Comparison of ENCODE assay signal across 8 cellular contexts in genomic region chr2:69828913-69829242, GRCh38. TPM values are rescaled to one million over a fixed set of nuclear protein-coding genes. Genes with fewer than 3 reads are reported as not detected.
DNase-seq lines count a peak whose midpoint lies in the region; ATAC-seq and TF ChIP-seq lines count a peak whose summit lies in the region.

No MANE protein-coding gene starts in this region.

- no peaks in the 10 kb centered on the region for H3K27me3 ChIP-seq in mucosa of rectum (ENCODE audit: control insufficient read depth in 2 of 2, insufficient read depth in 2 of 2, low read length in 2 of 2)

- H3K36me3 Mint-ChIP-seq in brain, result peaks cover 17% of the 10 kb centered on the region

- H3K27ac ChIP-seq in mucosa of rectum (ENCODE audit: low read depth in 2 of 2, low read length in 2 of 2), result peak overlapping the region; percentile 97 to 98

- peaks cover 12 to 16% of the 10 kb centered on the region in 2 donors for H3K4me1 ChIP-seq in mucosa of rectum (ENCODE audit: control insufficient read depth in 2 of 2, insufficient read depth in 2 of 2, low read length in 2 of 2)

- peaks cover 5% of the 10 kb centered on the region in 2 donors for H3K36me3 ChIP-seq in mucosa of rectum (ENCODE audit: control insufficient read depth in 2 of 2, insufficient read depth in 2 of 2, low read length in 2 of 2)

- no peak for TF ChIP-seq CTCF in GM12865 (IDR thresholded peaks at IDR 0.05; ENCODE audit: insufficient read depth, low read depth, low read length, missing control alignments)
- TF ChIP-seq CTCF in brain (conservative IDR thresholded peaks at IDR 0.05), result no peak

- peak overlapping the region; percentile 95 to 98 (median 97) for H3K27ac Mint-ChIP-seq in brain

- H3K9me3 Mint-ChIP-seq in brain, result no peaks in the 10 kb centered on the region

- peak; percentile 3 for ATAC-seq in HG03103 (IDR thresholded peaks at IDR 0.05; ENCODE audit: low read depth, unreplicated experiment)
- no peak for ATAC-seq in HG03432 (IDR thresholded peaks at IDR 0.05; ENCODE audit: unreplicated experiment)
- ATAC-seq in HG03442 (IDR thresholded peaks at IDR 0.05; ENCODE audit: unreplicated experiment), result no peak

- no peaks in the 10 kb centered on the region for H3K9me3 ChIP-seq in mucosa of rectum (ENCODE audit: control insufficient read depth in 2 of 2, low read length in 2 of 2)

- H3K4me3 ChIP-seq in GM12865 (ENCODE audit: low read depth, low read length) (peak overlapping the region; percentile 74), mucosa of rectum (ENCODE audit: low read length in 2 of 2) (peak overlapping the region; percentile 81 to 96)

- H3K4me1 Mint-ChIP-seq in brain, result peaks cover 48% of the 10 kb centered on the region

- H3K4me3 Mint-ChIP-seq in brain, result peak overlapping the region; percentile 90 to 97 (median 91)

- DNase-seq in GM12865 (ENCODE audit: low read depth), result no peak
- DNase-seq in activated gamma-delta T cell (lab: John Stamatoyannopoulos, UW), result no peak
- no peak for DNase-seq in stimulated activated CD4-positive, alpha-beta T cell treated with anti-CD3 and anti-CD28 coated beads, Interleukin-4, amount 100 ng/mL, for 24 hours

- peak overlapping the region; percentile 90 to 97 for H3K9ac ChIP-seq in mucosa of rectum (ENCODE audit: low read depth in 1 of 2, low read length in 2 of 2)

- H3K27me3 Mint-ChIP-seq in brain, result peaks cover 9% of the 10 kb centered on the region

RNA-seq across cellular contexts. Expression of gene GMCL1, which starts 0.6 kb away (rescaled TPM):
- polyA plus RNA-seq in brain (ENCODE audit: insufficient read depth, low read depth, low replicate concordance), result 7.9 TPM
